Comparison of ENCODE assay signal across 13 cellular contexts in genomic region chr7:30870821-30871518, GRCh38. TPM values are rescaled to one million over a fixed set of nuclear protein-coding genes. Genes with fewer than 3 reads are reported as not detected.
DNase-seq lines count a peak whose midpoint lies in the region; ATAC-seq and TF ChIP-seq lines count a peak whose summit lies in the region.
"Had no signal": no experiment of that assay in that cellular context is flagged by ENCODE, and none has a peak within 500 bp of the region (broad histone marks: within the 10 kb centered on the region; RNA-seq: fewer than 3 reads in every experiment).

No MANE protein-coding gene starts in this region.

- TF ChIP-seq CTCF in HEK293 (tag by site-specific recombination; IDR thresholded peaks at IDR 0.05) = no peak
- no peak for TF ChIP-seq CTCF in lower lobe of right lung (IDR thresholded peaks at IDR 0.05)

- no peak overlapping the region for H3K4me3 ChIP-seq in BLaER1 treated with 17β-estradiol and CSF1 and Interleukin-3, amounts not matched to agents 10 nM and 100 nM
- H3K4me3 ChIP-seq in HEK293 (ENCODE audit: low read depth, low read length) (no peak overlapping the region), lower lobe of right lung (no peak overlapping the region), skin epidermis (no peak overlapping the region)
- H3K4me3 ChIP-seq: MG63, Peyer's patch had no signal

- H3K9me3 ChIP-seq in BLaER1 treated with 17β-estradiol and CSF1 and Interleukin-3, amounts not matched to agents 10 nM and 100 nM (replicated peaks in 1 of 11) = peaks cover 4 to 11% (median 10%) of the 10 kb centered on the region in 11 experiments; a peak in 14 of 22 replicates
- H3K9me3 ChIP-seq in HEK293 (ENCODE audit: control insufficient read depth, insufficient read depth, low read depth, low read length) = no peaks in the 10 kb centered on the region
- no peaks in the 10 kb centered on the region for H3K9me3 ChIP-seq in lower lobe of right lung
- H3K9me3 ChIP-seq: MG63, Peyer's patch had no signal

- CTCF ChIA-PET in HEK293 (lab: Yijun Ruan, JAX) = no interaction called here

- no peak overlapping the region for H3K9ac ChIP-seq in BLaER1 treated with 17β-estradiol and CSF1 and Interleukin-3, amounts not matched to agents 10 nM and 100 nM

- H3K36me3 ChIP-seq in BLaER1 treated with 17β-estradiol and CSF1 and Interleukin-3, amounts not matched to agents 10 nM and 100 nM = no peaks in the 10 kb centered on the region
- peaks cover 0 to 7% of the 10 kb centered on the region in 2 experiments; a peak in 1 of 3 replicates for H3K36me3 ChIP-seq in HEK293 (ENCODE audit: control insufficient read depth in 2 of 2, insufficient read depth in 1 of 2, low read length in 2 of 2)
- peaks cover 38% of the 10 kb centered on the region for H3K36me3 ChIP-seq in lower lobe of right lung
- H3K36me3 ChIP-seq: MG63 had no signal

- 0 out of 22 replicates have a peak, but pooled peaks cover 0 to 6% (median 0%) of the 10 kb centered on the region in 11 experiments for H3K27me3 ChIP-seq in BLaER1 treated with 17β-estradiol and CSF1 and Interleukin-3, amounts not matched to agents 10 nM and 100 nM
- H3K27me3 ChIP-seq in lower lobe of right lung (ENCODE audit: low read depth) = no peaks in the 10 kb centered on the region
- H3K27me3 ChIP-seq: MG63, Peyer's patch had no signal

- ATAC-seq in lower lobe of right lung (peak in 1 of 2 donors; percentile 4), GM18909 (IDR thresholded peaks at IDR 0.05; ENCODE audit: poor library complexity, unreplicated experiment) (no peak)

- POLR2A ChIA-PET in HEK293 (lab: Yijun Ruan, JAX) = no interaction called here

- intact Hi-C loops in lower lobe of right lung (cut with DNase I) = no loop called here

- peak overlapping the region in 8 of 11 experiments; percentile 5 to 60 (median 33); a peak in 13 of 22 replicates for H3K4me2 ChIP-seq in BLaER1 treated with 17β-estradiol and CSF1 and Interleukin-3, amounts not matched to agents 10 nM and 100 nM

- no peak for DNase-seq in lower lobe of right lung
- DNase-seq in DMS53 treated with DMSO at 0.1 percent for 48 hours (lab: John Stamatoyannopoulos, UW; ENCODE audit: unreplicated experiment) = no peak
- no peak for DNase-seq in NCI-H524 treated with DMSO at 0.1 percent for 48 hours (lab: John Stamatoyannopoulos, UW)
- DNase-seq: CD8-positive, alpha-beta memory T cell; NCI-H82; Peyer's patch; SHP77 had no signal

- peaks cover 0 to 86% (median 57%) of the 10 kb centered on the region in 10 experiments; a peak in 16 of 20 replicates for H3K4me1 ChIP-seq in BLaER1 treated with 17β-estradiol and CSF1 and Interleukin-3, amounts not matched to agents 10 nM and 100 nM
- H3K4me1 ChIP-seq in HEK293 (ENCODE audit: control insufficient read depth, insufficient read depth, low read length) (no peaks in the 10 kb centered on the region), lower lobe of right lung (peaks cover 16% of the 10 kb centered on the region)

- peaks cover 0 to 3% (median 0%) of the 10 kb centered on the region in 11 experiments; a peak in 3 of 22 replicates for H4K20me1 ChIP-seq in BLaER1 treated with 17β-estradiol and CSF1 and Interleukin-3, amounts not matched to agents 10 nM and 100 nM

- no peak overlapping the region for H3K27ac ChIP-seq in BLaER1 treated with 17β-estradiol and CSF1 and Interleukin-3, amounts not matched to agents 10 nM and 100 nM
- H3K27ac ChIP-seq in HEK293 (ENCODE audit: extremely low read depth, low read depth, low read length) = no peak overlapping the region
- peak overlapping the region; percentile 9 for H3K27ac ChIP-seq in lower lobe of right lung
- H3K27ac ChIP-seq in skin epidermis = peak overlapping the region in 12 of 21 experiments; percentile 22 to 71 (median 44)
- H3K27ac ChIP-seq: Peyer's patch had no signal

TF ChIP-seq in HEK293, 187 proteins besides CTCF, POLR2A, EP300 and RAD21:
- TF ChIP-seq, protein P1, sequence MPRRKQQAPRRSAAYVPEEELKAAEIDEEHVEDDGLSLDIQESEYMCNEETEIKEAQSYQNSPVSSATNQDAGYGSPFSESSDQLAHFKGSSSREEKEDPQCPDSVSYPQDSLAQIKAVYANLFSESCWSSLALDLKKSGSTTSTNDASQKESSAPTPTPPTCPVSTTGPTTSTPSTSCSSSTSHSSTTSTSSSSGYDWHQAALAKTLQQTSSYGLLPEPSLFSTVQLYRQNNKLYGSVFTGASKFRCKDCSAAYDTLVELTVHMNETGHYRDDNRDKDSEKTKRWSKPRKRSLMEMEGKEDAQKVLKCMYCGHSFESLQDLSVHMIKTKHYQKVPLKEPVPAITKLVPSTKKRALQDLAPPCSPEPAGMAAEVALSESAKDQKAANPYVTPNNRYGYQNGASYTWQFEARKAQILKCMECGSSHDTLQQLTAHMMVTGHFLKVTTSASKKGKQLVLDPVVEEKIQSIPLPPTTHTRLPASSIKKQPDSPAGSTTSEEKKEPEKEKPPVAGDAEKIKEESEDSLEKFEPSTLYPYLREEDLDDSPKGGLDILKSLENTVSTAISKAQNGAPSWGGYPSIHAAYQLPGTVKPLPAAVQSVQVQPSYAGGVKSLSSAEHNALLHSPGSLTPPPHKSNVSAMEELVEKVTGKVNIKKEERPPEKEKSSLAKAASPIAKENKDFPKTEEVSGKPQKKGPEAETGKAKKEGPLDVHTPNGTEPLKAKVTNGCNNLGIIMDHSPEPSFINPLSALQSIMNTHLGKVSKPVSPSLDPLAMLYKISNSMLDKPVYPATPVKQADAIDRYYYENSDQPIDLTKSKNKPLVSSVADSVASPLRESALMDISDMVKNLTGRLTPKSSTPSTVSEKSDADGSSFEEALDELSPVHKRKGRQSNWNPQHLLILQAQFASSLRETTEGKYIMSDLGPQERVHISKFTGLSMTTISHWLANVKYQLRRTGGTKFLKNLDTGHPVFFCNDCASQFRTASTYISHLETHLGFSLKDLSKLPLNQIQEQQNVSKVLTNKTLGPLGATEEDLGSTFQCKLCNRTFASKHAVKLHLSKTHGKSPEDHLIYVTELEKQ (tag by site-specific recombination; IDR thresholded peaks at IDR 0.05; ENCODE audit: borderline replicate concordance) = no peak
- TF ChIP-seq GLIS2 (tag by site-specific recombination; IDR thresholded peaks at IDR 0.05) = peak; percentile 33; the same call in 1 of the 2 replicates
- peak; percentile 97 for TF ChIP-seq GLIS1 (tag by site-specific recombination; IDR thresholded peaks at IDR 0.05)
TF ChIP-seq in HEK293: peak in this region for 2.

RNA-seq across cellular contexts. Expression of gene AQP1, which starts 40.7 kb away (rescaled TPM):
- 826 TPM for total RNA-seq in lower lobe of right lung
- total RNA-seq: B cell had no signal

Comparison
In these comparisons a context has a peak if more than half of its experiments do, and no peak if none do; other contexts are left out.
1. H3K27ac ChIP-seq: peak in lower lobe of right lung (single experiment) and skin epidermis (12 of 21); none in BLaER1 treated with 17β-estradiol and CSF1 and Interleukin-3, amounts not matched to agents 10 nM and 100 nM (0 of 11) and HEK293 (single experiment).